Comparison of ENCODE assay signal across 31 cellular contexts in the genomic region with DNA sequence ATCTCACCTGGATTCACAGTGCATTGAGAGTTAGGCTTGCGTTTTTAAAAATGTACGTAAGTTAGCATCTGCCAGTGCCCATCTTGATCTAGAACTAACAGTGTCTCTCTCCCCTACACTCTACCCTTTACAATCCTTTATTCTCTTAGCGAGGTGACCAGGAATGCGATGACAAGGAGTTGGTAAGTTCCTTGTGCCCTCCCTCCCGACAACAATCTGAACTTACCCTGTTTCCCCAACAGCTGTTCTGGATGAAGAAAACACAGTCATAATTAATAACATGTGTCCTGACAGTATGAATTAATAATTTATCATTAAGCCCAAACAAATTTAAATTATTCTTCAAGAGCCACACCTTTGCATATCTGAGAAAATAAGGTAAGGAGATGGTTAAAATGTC. TPM values are rescaled to one million over a fixed set of nuclear protein-coding genes. Genes with fewer than 3 reads are reported as not detected.
"Had no signal": no experiment of that assay in that cellular context is flagged by ENCODE, and none has a peak within 500 bp of the region (broad histone marks: within the 10 kb centered on the region; RNA-seq: fewer than 3 reads in every experiment).

No MANE protein-coding gene starts in this region.

- H3K27ac Mint-ChIP-seq: activated CD8-positive, alpha-beta memory T cell treated with anti-CD3 and anti-CD28 coated beads, Interleukin-2, amount 10 ng/mL, durations not matched to agents 7 days and 5 days; activated CD8-positive, alpha-beta T cell treated with anti-CD3 and anti-CD28 coated beads, Interleukin-2, amount 10 ng/mL, durations not matched to agents 7 days and 5 days; activated naive CD4-positive, alpha-beta T cell treated with anti-CD3 and anti-CD28 coated beads, Interleukin-2, amount 50 U/mL, for 24 hours; activated naive CD8-positive, alpha-beta T cell treated with anti-CD3 and anti-CD28 coated beads, Interleukin-2, amount 50 U/mL, for 24 hours; activated T-helper 2 cell treated with anti-CD3 and anti-CD28 coated beads, Interferon-gamma antibody, Interleukin-2, Interleukin-4, amounts not matched to agents 10 μg/mL and 5 μg/mL and 100 μg/mL, durations not matched to agents 14 hours and 24 hours and 36 hours; dendritic cell treated with granulocyte-macrophage colony-stimulating factor and Interleukin-4, amounts not matched to agents 40 ng/mL and 50 ng/mL, for 4 days; endodermal cell; naive thymus-derived CD8-positive, alpha-beta T cell; T-helper 1 cell treated with Interleukin-12 subunit alpha and Interleukin-12 subunit beta and Interleukin-4 antibody, amounts not matched to agents 30 μg/mL and 1 μg/mL, for 36 hours had no signal

- H3K4me3 ChIP-seq: gastrocnemius medialis, hepatocyte, pancreas, psoas muscle, spleen, testis, transverse colon had no signal

- H3K4me1 ChIP-seq: pancreas, psoas muscle had no signal

- H3K36me3 ChIP-seq: gastrocnemius medialis, pancreas, spleen, transverse colon had no signal

- H3K9me3 ChIP-seq: gastrocnemius medialis, pancreas, psoas muscle, spleen, testis, transverse colon had no signal

- ATAC-seq: activated CD8-positive, alpha-beta memory T cell treated with anti-CD3 and anti-CD28 coated beads, Interleukin-2, amount 10 ng/mL, durations not matched to agents 7 days and 5 days; activated CD8-positive, alpha-beta T cell treated with anti-CD3 and anti-CD28 coated beads, Interleukin-2, amount 10 ng/mL, durations not matched to agents 7 days and 5 days; activated naive CD8-positive, alpha-beta T cell treated with anti-CD3 and anti-CD28 coated beads, Interleukin-2, amount 50 U/mL, for 24 hours; esophagus mucosa; gastrocnemius medialis; left cardiac atrium; naive thymus-derived CD8-positive, alpha-beta T cell; pancreas; psoas muscle had no signal

- H3K4me2 ChIP-seq: hepatocyte had no signal

- H3K4me3 Mint-ChIP-seq: activated CD8-positive, alpha-beta memory T cell treated with anti-CD3 and anti-CD28 coated beads, Interleukin-2, amount 10 ng/mL, durations not matched to agents 7 days and 5 days; activated CD8-positive, alpha-beta T cell treated with anti-CD3 and anti-CD28 coated beads, Interleukin-2, amount 10 ng/mL, durations not matched to agents 7 days and 5 days; activated naive CD4-positive, alpha-beta T cell treated with anti-CD3 and anti-CD28 coated beads, Interleukin-2, amount 50 U/mL, for 24 hours; activated naive CD8-positive, alpha-beta T cell treated with anti-CD3 and anti-CD28 coated beads, Interleukin-2, amount 50 U/mL, for 24 hours; central memory CD8-positive, alpha-beta T cell; dendritic cell treated with granulocyte-macrophage colony-stimulating factor and Interleukin-4, amounts not matched to agents 40 ng/mL and 50 ng/mL, for 4 days; endodermal cell; naive thymus-derived CD8-positive, alpha-beta T cell; neural crest cell; T-helper 1 cell treated with Interleukin-12 subunit alpha and Interleukin-12 subunit beta and Interleukin-4 antibody, amounts not matched to agents 30 μg/mL and 1 μg/mL, for 36 hours had no signal

- H3K9me3 Mint-ChIP-seq: activated naive CD4-positive, alpha-beta T cell treated with anti-CD3 and anti-CD28 coated beads, Interleukin-2, amount 50 U/mL, for 24 hours; activated naive CD8-positive, alpha-beta T cell treated with anti-CD3 and anti-CD28 coated beads, Interleukin-2, amount 50 U/mL, for 24 hours; activated T-helper 2 cell treated with anti-CD3 and anti-CD28 coated beads, Interferon-gamma antibody, Interleukin-2, Interleukin-4, amounts not matched to agents 10 μg/mL and 5 μg/mL and 100 μg/mL, durations not matched to agents 14 hours and 24 hours and 36 hours; central memory CD8-positive, alpha-beta T cell; dendritic cell treated with granulocyte-macrophage colony-stimulating factor and Interleukin-4, amounts not matched to agents 40 ng/mL and 50 ng/mL, for 4 days; endodermal cell; naive thymus-derived CD8-positive, alpha-beta T cell; neural crest cell; T-helper 1 cell treated with Interleukin-12 subunit alpha and Interleukin-12 subunit beta and Interleukin-4 antibody, amounts not matched to agents 30 μg/mL and 1 μg/mL, for 36 hours had no signal

- H3K27ac ChIP-seq: gastrocnemius medialis, hepatocyte, pancreas, psoas muscle, spleen, testis, transverse colon had no signal

- H2AFZ ChIP-seq: hepatocyte had no signal

- H3K36me3 Mint-ChIP-seq: activated CD8-positive, alpha-beta memory T cell treated with anti-CD3 and anti-CD28 coated beads, Interleukin-2, amount 10 ng/mL, durations not matched to agents 7 days and 5 days; activated naive CD4-positive, alpha-beta T cell treated with anti-CD3 and anti-CD28 coated beads, Interleukin-2, amount 50 U/mL, for 24 hours; naive thymus-derived CD8-positive, alpha-beta T cell had no signal

- FAIRE-seq: bronchial epithelial cell, pancreas had no signal

- H3K27me3 ChIP-seq: pancreas, testis had no signal

- DNase-seq: activated CD4-positive, alpha-beta T cell treated with anti-CD3 and anti-CD28 coated beads for 1 hour; activated CD4-positive, alpha-beta T cell treated with anti-CD3 and anti-CD28 coated beads, Interleukin-2, amount 50 U/mL, for 1 hour; activated CD8-positive, alpha-beta memory T cell treated with anti-CD3 and anti-CD28 coated beads, Interleukin-2, amount 10 ng/mL, durations not matched to agents 7 days and 5 days; activated CD8-positive, alpha-beta T cell treated with anti-CD3 and anti-CD28 coated beads, Interleukin-2, amount 10 ng/mL, durations not matched to agents 7 days and 5 days; activated naive CD8-positive, alpha-beta T cell treated with anti-CD3 and anti-CD28 coated beads, Interleukin-2, amount 50 U/mL, for 24 hours; activated T-cell treated with anti-CD3 and anti-CD28 coated beads, Interleukin-2, amount 50 U/mL, for 48 hours; amygdala; endodermal cell; gastrocnemius medialis; islet precursor cell; left cardiac atrium; mammary epithelial cell; naive thymus-derived CD8-positive, alpha-beta T cell; nucleus accumbens; pancreas; psoas muscle; spleen; stimulated activated naive CD4-positive, alpha-beta T cell treated with Interleukin-2 at 50 U/mL for 16 hours; SW 1271; T-helper 9 cell; testis; transverse colon had no signal

RNA-seq across cellular contexts. Expression of gene TSHZ3, which starts 6.3 kb away (rescaled TPM):
- total RNA-seq: naive thymus-derived CD8-positive, alpha-beta T cell had no signal
